ENCODE assay signal across 1 cellular context in the genomic region with DNA sequence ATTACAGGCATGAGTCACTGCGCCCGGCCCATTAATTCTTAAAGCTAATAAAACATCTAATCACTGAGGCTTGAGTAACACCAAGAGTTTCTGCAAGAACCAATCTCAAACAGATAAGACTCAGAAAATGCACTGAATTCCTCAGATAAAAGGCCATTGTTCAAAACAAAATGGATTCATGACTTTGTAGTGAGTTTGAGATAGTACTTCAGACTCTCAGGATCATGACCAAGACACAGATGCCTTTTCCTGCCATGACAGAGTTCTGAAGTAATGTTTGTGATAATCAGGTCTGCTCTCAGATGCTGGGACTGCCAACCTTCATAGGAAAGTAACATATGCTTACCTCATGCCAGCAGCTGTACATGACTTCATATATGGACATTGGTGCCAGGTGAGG.
TF ChIP-seq lines count a peak whose summit lies in the region.

No MANE protein-coding gene starts in this region.

TF ChIP-seq in GM23338, 12 proteins besides CTCF, POLR2A, EP300 and RAD21:
- TF ChIP-seq ZNF114 (CRISPR knock-in tag; IDR thresholded peaks at IDR 0.05) (no peak), JUNB (IDR thresholded peaks at IDR 0.05; ENCODE audit: unreplicated experiment) (no peak), NANOG (IDR thresholded peaks at IDR 0.05; ENCODE audit: borderline replicate concordance) (no peak), EZH2phosphoT487 (IDR thresholded peaks at IDR 0.05; ENCODE audit: unreplicated experiment) (no peak)
- TF ChIP-seq, protein P1, sequence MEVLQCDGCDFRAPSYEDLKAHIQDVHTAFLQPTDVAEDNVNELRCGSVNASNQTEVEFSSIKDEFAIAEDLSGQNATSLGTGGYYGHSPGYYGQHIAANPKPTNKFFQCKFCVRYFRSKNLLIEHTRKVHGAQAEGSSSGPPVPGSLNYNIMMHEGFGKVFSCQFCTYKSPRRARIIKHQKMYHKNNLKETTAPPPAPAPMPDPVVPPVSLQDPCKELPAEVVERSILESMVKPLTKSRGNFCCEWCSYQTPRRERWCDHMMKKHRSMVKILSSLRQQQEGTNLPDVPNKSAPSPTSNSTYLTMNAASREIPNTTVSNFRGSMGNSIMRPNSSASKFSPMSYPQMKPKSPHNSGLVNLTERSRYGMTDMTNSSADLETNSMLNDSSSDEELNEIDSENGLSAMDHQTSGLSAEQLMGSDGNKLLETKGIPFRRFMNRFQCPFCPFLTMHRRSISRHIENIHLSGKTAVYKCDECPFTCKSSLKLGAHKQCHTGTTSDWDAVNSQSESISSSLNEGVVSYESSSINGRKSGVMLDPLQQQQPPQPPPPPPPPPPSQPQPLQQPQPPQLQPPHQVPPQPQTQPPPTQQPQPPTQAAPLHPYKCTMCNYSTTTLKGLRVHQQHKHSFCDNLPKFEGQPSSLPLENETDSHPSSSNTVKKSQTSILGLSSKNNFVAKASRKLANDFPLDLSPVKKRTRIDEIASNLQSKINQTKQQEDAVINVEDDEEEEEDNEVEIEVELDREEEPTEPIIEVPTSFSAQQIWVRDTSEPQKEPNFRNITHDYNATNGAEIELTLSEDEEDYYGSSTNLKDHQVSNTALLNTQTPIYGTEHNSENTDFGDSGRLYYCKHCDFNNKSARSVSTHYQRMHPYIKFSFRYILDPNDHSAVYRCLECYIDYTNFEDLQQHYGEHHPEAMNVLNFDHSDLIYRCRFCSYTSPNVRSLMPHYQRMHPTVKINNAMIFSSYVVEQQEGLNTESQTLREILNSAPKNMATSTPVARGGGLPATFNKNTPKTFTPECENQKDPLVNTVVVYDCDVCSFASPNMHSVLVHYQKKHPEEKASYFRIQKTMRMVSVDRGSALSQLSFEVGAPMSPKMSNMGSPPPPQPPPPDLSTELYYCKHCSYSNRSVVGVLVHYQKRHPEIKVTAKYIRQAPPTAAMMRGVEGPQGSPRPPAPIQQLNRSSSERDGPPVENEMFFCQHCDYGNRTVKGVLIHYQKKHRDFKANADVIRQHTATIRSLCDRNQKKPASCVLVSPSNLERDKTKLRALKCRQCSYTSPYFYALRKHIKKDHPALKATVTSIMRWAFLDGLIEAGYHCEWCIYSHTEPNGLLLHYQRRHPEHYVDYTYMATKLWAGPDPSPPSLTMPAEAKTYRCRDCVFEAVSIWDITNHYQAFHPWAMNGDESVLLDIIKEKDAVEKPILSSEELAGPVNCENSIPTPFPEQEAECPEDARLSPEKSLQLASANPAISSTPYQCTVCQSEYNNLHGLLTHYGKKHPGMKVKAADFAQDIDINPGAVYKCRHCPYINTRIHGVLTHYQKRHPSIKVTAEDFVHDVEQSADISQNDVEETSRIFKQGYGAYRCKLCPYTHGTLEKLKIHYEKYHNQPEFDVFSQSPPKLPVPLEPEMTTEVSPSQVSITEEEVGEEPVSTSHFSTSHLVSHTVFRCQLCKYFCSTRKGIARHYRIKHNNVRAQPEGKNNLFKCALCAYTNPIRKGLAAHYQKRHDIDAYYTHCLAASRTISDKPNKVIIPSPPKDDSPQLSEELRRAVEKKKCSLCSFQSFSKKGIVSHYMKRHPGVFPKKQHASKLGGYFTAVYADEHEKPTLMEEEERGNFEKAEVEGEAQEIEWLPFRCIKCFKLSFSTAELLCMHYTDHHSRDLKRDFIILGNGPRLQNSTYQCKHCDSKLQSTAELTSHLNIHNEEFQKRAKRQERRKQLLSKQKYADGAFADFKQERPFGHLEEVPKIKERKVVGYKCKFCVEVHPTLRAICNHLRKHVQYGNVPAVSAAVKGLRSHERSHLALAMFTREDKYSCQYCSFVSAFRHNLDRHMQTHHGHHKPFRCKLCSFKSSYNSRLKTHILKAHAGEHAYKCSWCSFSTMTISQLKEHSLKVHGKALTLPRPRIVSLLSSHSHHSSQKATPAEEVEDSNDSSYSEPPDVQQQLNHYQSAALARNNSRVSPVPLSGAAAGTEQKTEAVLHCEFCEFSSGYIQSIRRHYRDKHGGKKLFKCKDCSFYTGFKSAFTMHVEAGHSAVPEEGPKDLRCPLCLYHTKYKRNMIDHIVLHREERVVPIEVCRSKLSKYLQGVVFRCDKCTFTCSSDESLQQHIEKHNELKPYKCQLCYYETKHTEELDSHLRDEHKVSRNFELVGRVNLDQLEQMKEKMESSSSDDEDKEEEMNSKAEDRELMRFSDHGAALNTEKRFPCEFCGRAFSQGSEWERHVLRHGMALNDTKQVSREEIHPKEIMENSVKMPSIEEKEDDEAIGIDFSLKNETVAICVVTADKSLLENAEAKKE (CRISPR knock-in tag; IDR thresholded peaks at IDR 0.05) = no peak
- TF ChIP-seq, protein P2, sequence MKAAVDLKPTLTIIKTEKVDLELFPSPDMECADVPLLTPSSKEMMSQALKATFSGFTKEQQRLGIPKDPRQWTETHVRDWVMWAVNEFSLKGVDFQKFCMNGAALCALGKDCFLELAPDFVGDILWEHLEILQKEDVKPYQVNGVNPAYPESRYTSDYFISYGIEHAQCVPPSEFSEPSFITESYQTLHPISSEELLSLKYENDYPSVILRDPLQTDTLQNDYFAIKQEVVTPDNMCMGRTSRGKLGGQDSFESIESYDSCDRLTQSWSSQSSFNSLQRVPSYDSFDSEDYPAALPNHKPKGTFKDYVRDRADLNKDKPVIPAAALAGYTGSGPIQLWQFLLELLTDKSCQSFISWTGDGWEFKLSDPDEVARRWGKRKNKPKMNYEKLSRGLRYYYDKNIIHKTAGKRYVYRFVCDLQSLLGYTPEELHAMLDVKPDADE (IDR thresholded peaks at IDR 0.05) = no peak
